Comparison of ENCODE assay signal across 1 cellular context in the genomic region with DNA sequence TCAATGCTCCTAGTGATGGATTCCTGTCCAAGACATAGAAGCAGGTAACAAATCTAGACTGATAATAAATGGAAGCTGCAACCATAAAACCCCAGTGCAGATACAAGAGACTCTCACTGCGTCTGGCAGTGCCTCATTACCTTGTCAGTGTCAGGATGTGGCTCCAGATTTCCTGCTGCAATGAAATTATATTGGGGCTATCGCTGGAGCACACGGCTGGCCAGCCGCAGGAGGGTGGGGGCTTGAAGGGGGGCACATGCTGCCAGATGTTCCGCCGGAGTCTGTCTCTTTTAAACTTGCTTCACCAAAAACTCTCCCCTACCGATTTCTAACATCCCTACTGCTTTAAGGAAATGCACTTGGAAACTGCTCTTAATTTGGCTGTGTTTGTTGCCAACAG.
TF ChIP-seq lines count a peak whose summit lies in the region.

No MANE protein-coding gene starts in this region.

TF ChIP-seq in GM23338, 12 proteins besides CTCF, POLR2A, EP300 and RAD21 (continued from another document):
- TF ChIP-seq, protein P1, sequence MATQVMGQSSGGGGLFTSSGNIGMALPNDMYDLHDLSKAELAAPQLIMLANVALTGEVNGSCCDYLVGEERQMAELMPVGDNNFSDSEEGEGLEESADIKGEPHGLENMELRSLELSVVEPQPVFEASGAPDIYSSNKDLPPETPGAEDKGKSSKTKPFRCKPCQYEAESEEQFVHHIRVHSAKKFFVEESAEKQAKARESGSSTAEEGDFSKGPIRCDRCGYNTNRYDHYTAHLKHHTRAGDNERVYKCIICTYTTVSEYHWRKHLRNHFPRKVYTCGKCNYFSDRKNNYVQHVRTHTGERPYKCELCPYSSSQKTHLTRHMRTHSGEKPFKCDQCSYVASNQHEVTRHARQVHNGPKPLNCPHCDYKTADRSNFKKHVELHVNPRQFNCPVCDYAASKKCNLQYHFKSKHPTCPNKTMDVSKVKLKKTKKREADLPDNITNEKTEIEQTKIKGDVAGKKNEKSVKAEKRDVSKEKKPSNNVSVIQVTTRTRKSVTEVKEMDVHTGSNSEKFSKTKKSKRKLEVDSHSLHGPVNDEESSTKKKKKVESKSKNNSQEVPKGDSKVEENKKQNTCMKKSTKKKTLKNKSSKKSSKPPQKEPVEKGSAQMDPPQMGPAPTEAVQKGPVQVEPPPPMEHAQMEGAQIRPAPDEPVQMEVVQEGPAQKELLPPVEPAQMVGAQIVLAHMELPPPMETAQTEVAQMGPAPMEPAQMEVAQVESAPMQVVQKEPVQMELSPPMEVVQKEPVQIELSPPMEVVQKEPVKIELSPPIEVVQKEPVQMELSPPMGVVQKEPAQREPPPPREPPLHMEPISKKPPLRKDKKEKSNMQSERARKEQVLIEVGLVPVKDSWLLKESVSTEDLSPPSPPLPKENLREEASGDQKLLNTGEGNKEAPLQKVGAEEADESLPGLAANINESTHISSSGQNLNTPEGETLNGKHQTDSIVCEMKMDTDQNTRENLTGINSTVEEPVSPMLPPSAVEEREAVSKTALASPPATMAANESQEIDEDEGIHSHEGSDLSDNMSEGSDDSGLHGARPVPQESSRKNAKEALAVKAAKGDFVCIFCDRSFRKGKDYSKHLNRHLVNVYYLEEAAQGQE (IDR thresholded peaks at IDR 0.05; ENCODE audit: unreplicated experiment) = no peak
- TF ChIP-seq NANOG (IDR thresholded peaks at IDR 0.05; ENCODE audit: borderline replicate concordance) (no peak), POLR2AphosphoS5 (IDR thresholded peaks at IDR 0.05; ENCODE audit: low read depth) (no peak), JUNB (IDR thresholded peaks at IDR 0.05; ENCODE audit: unreplicated experiment) (no peak)
- TF ChIP-seq, protein P2, sequence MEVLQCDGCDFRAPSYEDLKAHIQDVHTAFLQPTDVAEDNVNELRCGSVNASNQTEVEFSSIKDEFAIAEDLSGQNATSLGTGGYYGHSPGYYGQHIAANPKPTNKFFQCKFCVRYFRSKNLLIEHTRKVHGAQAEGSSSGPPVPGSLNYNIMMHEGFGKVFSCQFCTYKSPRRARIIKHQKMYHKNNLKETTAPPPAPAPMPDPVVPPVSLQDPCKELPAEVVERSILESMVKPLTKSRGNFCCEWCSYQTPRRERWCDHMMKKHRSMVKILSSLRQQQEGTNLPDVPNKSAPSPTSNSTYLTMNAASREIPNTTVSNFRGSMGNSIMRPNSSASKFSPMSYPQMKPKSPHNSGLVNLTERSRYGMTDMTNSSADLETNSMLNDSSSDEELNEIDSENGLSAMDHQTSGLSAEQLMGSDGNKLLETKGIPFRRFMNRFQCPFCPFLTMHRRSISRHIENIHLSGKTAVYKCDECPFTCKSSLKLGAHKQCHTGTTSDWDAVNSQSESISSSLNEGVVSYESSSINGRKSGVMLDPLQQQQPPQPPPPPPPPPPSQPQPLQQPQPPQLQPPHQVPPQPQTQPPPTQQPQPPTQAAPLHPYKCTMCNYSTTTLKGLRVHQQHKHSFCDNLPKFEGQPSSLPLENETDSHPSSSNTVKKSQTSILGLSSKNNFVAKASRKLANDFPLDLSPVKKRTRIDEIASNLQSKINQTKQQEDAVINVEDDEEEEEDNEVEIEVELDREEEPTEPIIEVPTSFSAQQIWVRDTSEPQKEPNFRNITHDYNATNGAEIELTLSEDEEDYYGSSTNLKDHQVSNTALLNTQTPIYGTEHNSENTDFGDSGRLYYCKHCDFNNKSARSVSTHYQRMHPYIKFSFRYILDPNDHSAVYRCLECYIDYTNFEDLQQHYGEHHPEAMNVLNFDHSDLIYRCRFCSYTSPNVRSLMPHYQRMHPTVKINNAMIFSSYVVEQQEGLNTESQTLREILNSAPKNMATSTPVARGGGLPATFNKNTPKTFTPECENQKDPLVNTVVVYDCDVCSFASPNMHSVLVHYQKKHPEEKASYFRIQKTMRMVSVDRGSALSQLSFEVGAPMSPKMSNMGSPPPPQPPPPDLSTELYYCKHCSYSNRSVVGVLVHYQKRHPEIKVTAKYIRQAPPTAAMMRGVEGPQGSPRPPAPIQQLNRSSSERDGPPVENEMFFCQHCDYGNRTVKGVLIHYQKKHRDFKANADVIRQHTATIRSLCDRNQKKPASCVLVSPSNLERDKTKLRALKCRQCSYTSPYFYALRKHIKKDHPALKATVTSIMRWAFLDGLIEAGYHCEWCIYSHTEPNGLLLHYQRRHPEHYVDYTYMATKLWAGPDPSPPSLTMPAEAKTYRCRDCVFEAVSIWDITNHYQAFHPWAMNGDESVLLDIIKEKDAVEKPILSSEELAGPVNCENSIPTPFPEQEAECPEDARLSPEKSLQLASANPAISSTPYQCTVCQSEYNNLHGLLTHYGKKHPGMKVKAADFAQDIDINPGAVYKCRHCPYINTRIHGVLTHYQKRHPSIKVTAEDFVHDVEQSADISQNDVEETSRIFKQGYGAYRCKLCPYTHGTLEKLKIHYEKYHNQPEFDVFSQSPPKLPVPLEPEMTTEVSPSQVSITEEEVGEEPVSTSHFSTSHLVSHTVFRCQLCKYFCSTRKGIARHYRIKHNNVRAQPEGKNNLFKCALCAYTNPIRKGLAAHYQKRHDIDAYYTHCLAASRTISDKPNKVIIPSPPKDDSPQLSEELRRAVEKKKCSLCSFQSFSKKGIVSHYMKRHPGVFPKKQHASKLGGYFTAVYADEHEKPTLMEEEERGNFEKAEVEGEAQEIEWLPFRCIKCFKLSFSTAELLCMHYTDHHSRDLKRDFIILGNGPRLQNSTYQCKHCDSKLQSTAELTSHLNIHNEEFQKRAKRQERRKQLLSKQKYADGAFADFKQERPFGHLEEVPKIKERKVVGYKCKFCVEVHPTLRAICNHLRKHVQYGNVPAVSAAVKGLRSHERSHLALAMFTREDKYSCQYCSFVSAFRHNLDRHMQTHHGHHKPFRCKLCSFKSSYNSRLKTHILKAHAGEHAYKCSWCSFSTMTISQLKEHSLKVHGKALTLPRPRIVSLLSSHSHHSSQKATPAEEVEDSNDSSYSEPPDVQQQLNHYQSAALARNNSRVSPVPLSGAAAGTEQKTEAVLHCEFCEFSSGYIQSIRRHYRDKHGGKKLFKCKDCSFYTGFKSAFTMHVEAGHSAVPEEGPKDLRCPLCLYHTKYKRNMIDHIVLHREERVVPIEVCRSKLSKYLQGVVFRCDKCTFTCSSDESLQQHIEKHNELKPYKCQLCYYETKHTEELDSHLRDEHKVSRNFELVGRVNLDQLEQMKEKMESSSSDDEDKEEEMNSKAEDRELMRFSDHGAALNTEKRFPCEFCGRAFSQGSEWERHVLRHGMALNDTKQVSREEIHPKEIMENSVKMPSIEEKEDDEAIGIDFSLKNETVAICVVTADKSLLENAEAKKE (CRISPR knock-in tag; IDR thresholded peaks at IDR 0.05) = no peak
